7 cellular contexts compared by ENCODE assay signal in genomic region chr18:32637216-32637615, GRCh38.
"Had no signal": no experiment of that assay in that cellular context is flagged by ENCODE, and none has a peak within 500 bp of the region (broad histone marks: within the 10 kb centered on the region; RNA-seq: fewer than 3 reads in every experiment).

No MANE protein-coding gene starts in this region.

- DNase-seq: IMR-90, KBM-7, KG1 had no signal

- H3K27ac ChIP-seq: HL-60, KMS-11 had no signal

- H3K4me3 ChIP-seq: K562 had no signal

- ATAC-seq: HepG2, K562 had no signal
